In the genomic region with DNA sequence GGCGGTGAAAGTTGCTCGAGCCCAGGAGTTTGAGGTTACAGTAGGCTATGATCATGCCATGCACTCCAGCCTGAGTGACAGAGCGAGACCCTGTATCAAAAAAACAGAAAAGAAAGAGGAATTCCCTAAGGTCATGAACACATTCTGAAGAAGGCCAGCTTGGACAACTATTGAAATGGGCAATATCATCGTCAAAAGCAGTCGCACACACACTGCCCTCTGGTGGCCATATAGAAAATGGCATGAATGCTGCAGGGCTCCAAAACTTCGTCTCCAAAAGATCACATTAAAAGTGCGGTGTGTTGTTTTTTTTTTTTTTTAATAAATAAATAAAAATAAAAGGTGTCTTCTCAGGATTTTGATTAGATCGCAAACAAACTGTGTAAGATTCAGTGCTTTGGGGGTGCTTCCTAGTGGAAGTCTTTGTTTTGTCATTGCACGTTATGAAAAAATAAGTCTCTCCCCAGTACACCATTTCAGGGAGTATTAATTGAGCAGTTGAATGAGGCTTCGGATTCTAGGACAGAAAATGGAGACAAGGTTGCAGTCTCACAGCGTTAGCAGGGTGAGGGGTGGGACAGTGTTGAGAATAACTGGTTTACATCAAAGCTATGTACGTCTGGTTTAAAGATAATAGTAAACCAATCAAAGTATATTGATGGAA, we compare ENCODE assay signal across 8 cellular contexts.
A peak's percentile ranks its signal among the peaks of the same experiment; 100 is the strongest.
DNase-seq lines count a peak whose midpoint lies in the region; ATAC-seq and TF ChIP-seq lines count a peak whose summit lies in the region.

No MANE protein-coding gene starts in this region.

- H3K4me3 Mint-ChIP-seq in activated CD4-positive, alpha-beta memory T cell treated with anti-CD3 and anti-CD28 coated beads for 36 hours: no peak overlapping the region
- no peak overlapping the region for H3K4me3 Mint-ChIP-seq in activated CD4-positive, alpha-beta memory T cell treated with anti-CD3 and anti-CD28 coated beads, Interleukin-2, amount 10 ng/mL, durations not matched to agents 7 days and 5 days
- no peak overlapping the region for H3K4me3 Mint-ChIP-seq in brain
- no peak overlapping the region for H3K4me3 Mint-ChIP-seq in activated CD8-positive, alpha-beta memory T cell treated with anti-CD3 and anti-CD28 coated beads, Interleukin-2, amount 10 ng/mL, durations not matched to agents 7 days and 5 days

- no peaks in the 10 kb centered on the region for H3K36me3 Mint-ChIP-seq in activated CD4-positive, alpha-beta memory T cell treated with anti-CD3 and anti-CD28 coated beads for 36 hours
- H3K36me3 Mint-ChIP-seq in activated CD4-positive, alpha-beta memory T cell treated with anti-CD3 and anti-CD28 coated beads, Interleukin-2, amount 10 ng/mL, durations not matched to agents 7 days and 5 days (ENCODE audit: low read depth): no peaks in the 10 kb centered on the region
- no peaks in the 10 kb centered on the region for H3K36me3 Mint-ChIP-seq in brain
- no peaks in the 10 kb centered on the region for H3K36me3 Mint-ChIP-seq in activated CD8-positive, alpha-beta memory T cell treated with anti-CD3 and anti-CD28 coated beads, Interleukin-2, amount 10 ng/mL, durations not matched to agents 7 days and 5 days

- TF ChIP-seq EP300 in Ishikawa (IDR thresholded peaks at IDR 0.05; ENCODE audit: borderline replicate concordance): no peak

- no peaks in the 10 kb centered on the region for H3K79me2 ChIP-seq in osteoblast (ENCODE audit: insufficient read depth, low read length)

- H3K36me3 ChIP-seq in osteoblast (ENCODE audit: insufficient read depth, low read length): no peaks in the 10 kb centered on the region

- H3K9me3 ChIP-seq in osteoblast (ENCODE audit: low read depth, low read length): no peaks in the 10 kb centered on the region

- peaks cover 13% of the 10 kb centered on the region for H3K27me3 Mint-ChIP-seq in activated CD4-positive, alpha-beta memory T cell treated with anti-CD3 and anti-CD28 coated beads for 36 hours
- H3K27me3 Mint-ChIP-seq in activated CD4-positive, alpha-beta memory T cell treated with anti-CD3 and anti-CD28 coated beads, Interleukin-2, amount 10 ng/mL, durations not matched to agents 7 days and 5 days: peaks cover 6% of the 10 kb centered on the region
- H3K27me3 Mint-ChIP-seq in brain: peaks cover 14% of the 10 kb centered on the region
- H3K27me3 Mint-ChIP-seq in activated CD8-positive, alpha-beta memory T cell treated with anti-CD3 and anti-CD28 coated beads, Interleukin-2, amount 10 ng/mL, durations not matched to agents 7 days and 5 days: peaks cover 4% of the 10 kb centered on the region

- TF ChIP-seq RAD21 in Ishikawa (IDR thresholded peaks at IDR 0.05; ENCODE audit: low read depth): peak; percentile 14; the same call in 1 of the 2 replicates

- no peak overlapping the region for H3K4me3 ChIP-seq in osteoblast (ENCODE audit: insufficient read depth, low read length)

- POLR2A ChIA-PET in activated CD4-positive, alpha-beta memory T cell treated with anti-CD3 and anti-CD28 coated beads for 36 hours (lab: Charles Lee): no interaction called here
- POLR2A ChIA-PET in activated CD4-positive, alpha-beta memory T cell treated with anti-CD3 and anti-CD28 coated beads, Interleukin-2, amount 10 ng/mL, durations not matched to agents 7 days and 5 days (lab: Charles Lee): no interaction called here

- no peaks in the 10 kb centered on the region for H3K4me1 Mint-ChIP-seq in activated CD4-positive, alpha-beta memory T cell treated with anti-CD3 and anti-CD28 coated beads for 36 hours (ENCODE audit: low read depth)
- H3K4me1 Mint-ChIP-seq in activated CD4-positive, alpha-beta memory T cell treated with anti-CD3 and anti-CD28 coated beads, Interleukin-2, amount 10 ng/mL, durations not matched to agents 7 days and 5 days: no peaks in the 10 kb centered on the region
- H3K4me1 Mint-ChIP-seq in brain: no peaks in the 10 kb centered on the region
- no peaks in the 10 kb centered on the region for H3K4me1 Mint-ChIP-seq in activated CD8-positive, alpha-beta memory T cell treated with anti-CD3 and anti-CD28 coated beads, Interleukin-2, amount 10 ng/mL, durations not matched to agents 7 days and 5 days

- ATAC-seq in GM19467 (IDR thresholded peaks at IDR 0.05; ENCODE audit: unreplicated experiment): no peak
- ATAC-seq in activated CD8-positive, alpha-beta memory T cell treated with anti-CD3 and anti-CD28 coated beads, Interleukin-2, amount 10 ng/mL, durations not matched to agents 7 days and 5 days: no peak

- CTCF ChIA-PET in activated CD4-positive, alpha-beta memory T cell treated with anti-CD3 and anti-CD28 coated beads for 36 hours (lab: Charles Lee): interaction anchor here (0.6 to 2.8 kb wide), 9 partner anchors 8 to 143 kb away, joined by 3 to 29 read pairs (median 5); no protein-coding TSS in a partner anchor
- CTCF ChIA-PET in activated CD4-positive, alpha-beta memory T cell treated with anti-CD3 and anti-CD28 coated beads, Interleukin-2, amount 10 ng/mL, durations not matched to agents 7 days and 5 days (lab: Charles Lee): interaction anchor here (0.8 to 1.6 kb wide), 4 partner anchors 9 to 52 kb away, joined by 3 to 10 read pairs (median 5); no protein-coding TSS in a partner anchor
- CTCF ChIA-PET in activated CD8-positive, alpha-beta memory T cell treated with anti-CD3 and anti-CD28 coated beads, Interleukin-2, amount 10 ng/mL, durations not matched to agents 7 days and 5 days (lab: Charles Lee): interaction anchor here (1.1 to 1.4 kb wide), 5 partner anchors 8 to 52 kb away, joined by 3 to 6 read pairs (median 4); no protein-coding TSS in a partner anchor

- TF ChIP-seq CTCF in brain (conservative IDR thresholded peaks at IDR 0.05) (peak; percentile 46 to 81), osteoblast (IDR thresholded peaks at IDR 0.05; ENCODE audit: extremely low read depth, low read depth, low read length) (peak; percentile 85)

- no peaks in the 10 kb centered on the region for H4K20me1 ChIP-seq in osteoblast (ENCODE audit: insufficient read depth, low read length)

- H3K4me1 ChIP-seq in osteoblast (ENCODE audit: insufficient read depth, low read length): peaks cover 9% of the 10 kb centered on the region

- H3K9me3 Mint-ChIP-seq in activated CD4-positive, alpha-beta memory T cell treated with anti-CD3 and anti-CD28 coated beads for 36 hours: peaks cover 2% of the 10 kb centered on the region
- H3K9me3 Mint-ChIP-seq in activated CD4-positive, alpha-beta memory T cell treated with anti-CD3 and anti-CD28 coated beads, Interleukin-2, amount 10 ng/mL, durations not matched to agents 7 days and 5 days: no peaks in the 10 kb centered on the region
- H3K9me3 Mint-ChIP-seq in brain: no peaks in the 10 kb centered on the region
- no peaks in the 10 kb centered on the region for H3K9me3 Mint-ChIP-seq in activated CD8-positive, alpha-beta memory T cell treated with anti-CD3 and anti-CD28 coated beads, Interleukin-2, amount 10 ng/mL, durations not matched to agents 7 days and 5 days (ENCODE audit: low read depth)

- H2AFZ ChIP-seq in osteoblast (ENCODE audit: low read length): no peak overlapping the region

- peak; percentile 22 for DNase-seq in activated CD4-positive, alpha-beta memory T cell treated with anti-CD3 and anti-CD28 coated beads for 36 hours
- DNase-seq in activated CD4-positive, alpha-beta memory T cell treated with anti-CD3 and anti-CD28 coated beads, Interleukin-2, amount 10 ng/mL, durations not matched to agents 7 days and 5 days: no peak
- peak; percentile 90 for DNase-seq in osteoblast (ENCODE audit: insufficient read length, low spot score, missing footprints)
- no peak for DNase-seq in NCI-H187 treated with DMSO at 0.1 percent for 48 hours (lab: John Stamatoyannopoulos, UW)
- no peak for DNase-seq in activated CD8-positive, alpha-beta memory T cell treated with anti-CD3 and anti-CD28 coated beads, Interleukin-2, amount 10 ng/mL, durations not matched to agents 7 days and 5 days

- H3K27ac Mint-ChIP-seq in activated CD4-positive, alpha-beta memory T cell treated with anti-CD3 and anti-CD28 coated beads for 36 hours: no peak overlapping the region
- H3K27ac Mint-ChIP-seq in activated CD4-positive, alpha-beta memory T cell treated with anti-CD3 and anti-CD28 coated beads, Interleukin-2, amount 10 ng/mL, durations not matched to agents 7 days and 5 days: no peak overlapping the region
- no peak overlapping the region for H3K27ac Mint-ChIP-seq in brain
- no peak overlapping the region for H3K27ac Mint-ChIP-seq in activated CD8-positive, alpha-beta memory T cell treated with anti-CD3 and anti-CD28 coated beads, Interleukin-2, amount 10 ng/mL, durations not matched to agents 7 days and 5 days

- H3K27ac ChIP-seq in osteoblast (ENCODE audit: low read depth, low read length): no peak overlapping the region

- intact Hi-C loops in activated CD4-positive, alpha-beta memory T cell treated with anti-CD3 and anti-CD28 coated beads for 36 hours (cut with micrococcal nuclease): no loop called here

- H3K4me2 ChIP-seq in osteoblast (ENCODE audit: insufficient read depth, low read length): no peak overlapping the region

- peaks cover 3% of the 10 kb centered on the region for H3K27me3 ChIP-seq in osteoblast (ENCODE audit: insufficient read depth, low read length)

TF ChIP-seq in Ishikawa, 13 proteins besides CTCF, POLR2A, EP300 and RAD21 (continues in another document):
- TF ChIP-seq ZBTB7A (IDR thresholded peaks at IDR 0.05; ENCODE audit: low read depth): no peak
- TF ChIP-seq TAF1 (IDR thresholded peaks at IDR 0.05; ENCODE audit: low read depth): no peak
- TF ChIP-seq EGR1 (IDR thresholded peaks at IDR 0.05): no peak
- no peak for TF ChIP-seq CEBPB (IDR thresholded peaks at IDR 0.05)
- no peak for TF ChIP-seq CREB1 (IDR thresholded peaks at IDR 0.05; ENCODE audit: low read depth)
- TF ChIP-seq TCF12 (IDR thresholded peaks at IDR 0.05; ENCODE audit: low read depth): no peak

Comparison
In these comparisons a context has a peak if more than half of its experiments do, and no peak if none do; other contexts are left out.
1. DNase-seq: peak in activated CD4-positive, alpha-beta memory T cell treated with anti-CD3 and anti-CD28 coated beads for 36 hours (single experiment) and osteoblast (single experiment); none in activated CD4-positive, alpha-beta memory T cell treated with anti-CD3 and anti-CD28 coated beads, Interleukin-2, amount 10 ng/mL, durations not matched to agents 7 days and 5 days (single experiment), NCI-H187 treated with DMSO at 0.1 percent for 48 hours (single experiment) and activated CD8-positive, alpha-beta memory T cell treated with anti-CD3 and anti-CD28 coated beads, Interleukin-2, amount 10 ng/mL, durations not matched to agents 7 days and 5 days (single experiment).